ENCODE assay signal across 24 cellular contexts in the genomic region with DNA sequence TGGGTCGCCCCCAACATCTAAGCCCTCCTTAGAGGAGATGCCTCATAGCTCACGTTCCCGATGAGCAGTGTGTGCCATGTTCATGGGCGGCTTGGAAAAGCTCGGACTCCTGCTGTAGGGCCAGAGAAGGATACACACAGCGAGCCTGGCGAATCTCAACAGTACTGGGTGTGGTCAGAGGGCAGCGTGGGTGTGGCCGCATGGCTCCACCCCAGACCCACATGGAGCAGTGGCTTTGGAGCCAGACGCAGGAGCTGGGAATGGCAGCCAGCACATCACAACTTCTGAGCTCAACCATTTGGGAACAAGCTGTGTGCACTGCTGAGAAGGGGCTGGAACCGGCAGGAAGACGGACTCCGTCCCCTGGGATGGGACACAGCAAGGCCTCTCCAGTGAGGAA. TPM values are rescaled to one million over a fixed set of nuclear protein-coding genes. Genes with fewer than 3 reads are reported as not detected.
"Had no signal": no experiment of that assay in that cellular context is flagged by ENCODE, and none has a peak within 500 bp of the region (broad histone marks: within the 10 kb centered on the region; RNA-seq: fewer than 3 reads in every experiment).

No MANE protein-coding gene starts in this region.

- H3K27ac Mint-ChIP-seq: activated CD4-positive, alpha-beta memory T cell treated with anti-CD3 and anti-CD28 coated beads, Interleukin-2, amount 10 ng/mL, durations not matched to agents 7 days and 5 days; activated T-cell treated with anti-CD3 and anti-CD28 coated beads, Interleukin-2, amount 50 U/mL, for 24 hours; memory B cell; natural killer cell had no signal

- DNase-seq: activated CD4-positive, alpha-beta memory T cell treated with anti-CD3 and anti-CD28 coated beads, Interleukin-2, amount 10 ng/mL, durations not matched to agents 7 days and 5 days; activated CD4-positive, alpha-beta T cell treated with anti-CD3 and anti-CD28 coated beads for 4 hours; activated effector memory CD4-positive, alpha-beta T cell treated with Interleukin-2 at 50 U/mL for 16 hours; activated naive CD4-positive, alpha-beta T cell treated with anti-CD3 and anti-CD28 coated beads, Interleukin-2, amount 50 U/mL, for 16 hours; activated T-cell treated with anti-CD3 and anti-CD28 coated beads, Interleukin-2, amount 50 U/mL, for 24 hours; adrenal gland; dorsolateral prefrontal cortex; hypothalamus; left ventricle myocardium superior; natural killer cell; occipital lobe; stimulated activated CD4-positive, alpha-beta T cell treated with anti-CD3 and anti-CD28 coated beads, Interleukin-2, amount 100 ng/mL, for 24 hours; substantia nigra; T-helper 17 cell; uterus had no signal

- FAIRE-seq: endometrium had no signal

- H3K4me1 ChIP-seq: prostate gland had no signal

- H3K9me3 Mint-ChIP-seq: activated CD4-positive, alpha-beta memory T cell treated with anti-CD3 and anti-CD28 coated beads, Interleukin-2, amount 10 ng/mL, durations not matched to agents 7 days and 5 days; activated T-cell treated with anti-CD3 and anti-CD28 coated beads, Interleukin-2, amount 50 U/mL, for 24 hours; memory B cell; natural killer cell had no signal

- H3K4me1 Mint-ChIP-seq: activated CD4-positive, alpha-beta memory T cell treated with anti-CD3 and anti-CD28 coated beads, Interleukin-2, amount 10 ng/mL, durations not matched to agents 7 days and 5 days; natural killer cell had no signal

- H3K27me3 Mint-ChIP-seq: activated CD4-positive, alpha-beta memory T cell treated with anti-CD3 and anti-CD28 coated beads, Interleukin-2, amount 10 ng/mL, durations not matched to agents 7 days and 5 days; activated T-cell treated with anti-CD3 and anti-CD28 coated beads, Interleukin-2, amount 50 U/mL, for 24 hours; memory B cell; T-helper 17 cell had no signal

- H3K9me3 ChIP-seq: adrenal gland, prostate gland, tibial nerve, uterus had no signal

- H3K27ac ChIP-seq: adrenal gland, cardiac muscle cell, prostate gland, uterus had no signal

- H3K4me3 ChIP-seq: adrenal gland, cardiac muscle cell, dorsolateral prefrontal cortex, prostate gland, tibial nerve, uterus had no signal

- ATAC-seq: left ventricle myocardium superior, natural killer cell, sciatic nerve, T-helper 17 cell had no signal

- H3K36me3 ChIP-seq: uterus had no signal

- H3K4me3 Mint-ChIP-seq: activated CD4-positive, alpha-beta memory T cell treated with anti-CD3 and anti-CD28 coated beads, Interleukin-2, amount 10 ng/mL, durations not matched to agents 7 days and 5 days; activated T-cell treated with anti-CD3 and anti-CD28 coated beads, Interleukin-2, amount 50 U/mL, for 24 hours; memory B cell; natural killer cell; T-helper 17 cell had no signal

- H3K27me3 ChIP-seq: adrenal gland, cardiac muscle cell, dorsolateral prefrontal cortex, tibial nerve, uterus had no signal

RNA-seq across cellular contexts. Expression of a gene that starts 59.3 kb away (rescaled TPM):
- total RNA-seq: adrenal gland, kidney epithelial cell, left ventricle myocardium superior, mucosa of gallbladder, occipital lobe, prostate gland, tibial nerve, uterus had no signal
- polyA plus RNA-seq: adrenal gland, cardiac muscle cell, esophagus had no signal
